In genomic region chr2:84223191-84223590, GRCh38 we compare ENCODE assay signal across 19 cellular contexts.
DNase-seq lines count a peak whose midpoint lies in the region; ATAC-seq, FAIRE-seq and TF ChIP-seq lines count a peak whose summit lies in the region.
"Had no signal": no experiment of that assay in that cellular context is flagged by ENCODE, and none has a peak within 500 bp of the region (broad histone marks: within the 10 kb centered on the region; RNA-seq: fewer than 3 reads in every experiment).

No MANE protein-coding gene starts in this region.

- FAIRE-seq in bronchial epithelial cell (lab: Jason Lieb, UNC): no peak
- no peak for FAIRE-seq in GM19239 (lab: Jason Lieb, UNC)
- FAIRE-seq: GM12878 had no signal

- H3K36me3 ChIP-seq in bronchial epithelial cell (ENCODE audit: control insufficient read depth, insufficient read depth, low read length): no peaks in the 10 kb centered on the region
- no peaks in the 10 kb centered on the region for H3K36me3 ChIP-seq in mesodermal cell (ENCODE audit: control insufficient read depth, insufficient read depth, low read length)
- H3K36me3 ChIP-seq: breast epithelium, esophagus muscularis mucosa, upper lobe of left lung had no signal

- H3K27me3 ChIP-seq in bronchial epithelial cell (ENCODE audit: control insufficient read depth, insufficient read depth, low read length): no peaks in the 10 kb centered on the region
- H3K27me3 ChIP-seq: breast epithelium, esophagus muscularis mucosa, upper lobe of left lung had no signal

- peak overlapping the region; percentile 41 for H3K27ac ChIP-seq in mesodermal cell (ENCODE audit: low read depth, low read length, severe bottlenecking)
- H3K27ac ChIP-seq: esophagus muscularis mucosa, upper lobe of left lung had no signal

- WGBS in mesodermal cell (ENCODE audit: insufficient coverage in 2 of 2), 2 experiments: no CpG with 5 or more reads among the region's 2 CpGs

- H3K9me3 ChIP-seq in mesodermal cell (ENCODE audit: control insufficient read depth, low read length): no peaks in the 10 kb centered on the region
- H3K9me3 ChIP-seq: breast epithelium, upper lobe of left lung had no signal

- H3K4me3 ChIP-seq in bronchial epithelial cell (ENCODE audit: low read depth, low read length) (no peak overlapping the region), mesodermal cell (ENCODE audit: extremely low read depth, insufficient read depth, low read length, poor library complexity, severe bottlenecking) (no peak overlapping the region)
- H3K4me3 ChIP-seq: breast epithelium, esophagus muscularis mucosa, GM12878, upper lobe of left lung had no signal

- H3K4me1 ChIP-seq in mesodermal cell (ENCODE audit: control insufficient read depth, insufficient read depth, low read length, poor library complexity, severe bottlenecking): peaks cover 13% of the 10 kb centered on the region
- H3K4me1 ChIP-seq: breast epithelium, esophagus muscularis mucosa, upper lobe of left lung had no signal

- no peak for TF ChIP-seq CTCF in bronchial epithelial cell (IDR thresholded peaks at IDR 0.05; ENCODE audit: insufficient read depth, low read length, severe bottlenecking)

- DNase-seq in COLO829 (ENCODE audit: low spot score): peak; percentile 51
- DNase-seq in NCI-H226: peak; percentile 77
- peak; percentile 15 for DNase-seq in bronchial epithelial cell (ENCODE audit: low read depth)
- no peak for DNase-seq in T-helper 9 cell
- no peak for DNase-seq in NK-92 treated with Interleukin-12 subunit alpha and Interleukin-12 subunit beta, amount 100 ng/mL, for 24 hours (lab: John Stamatoyannopoulos, UW)
- no peak for DNase-seq in GM19239 (ENCODE audit: insufficient read length, low spot score)
- DNase-seq: activated CD4-positive, alpha-beta T cell treated with anti-CD3 and anti-CD28 coated beads, Interleukin-2, amount 10 ng/mL, durations not matched to agents 7 days and 5 days; activated naive CD4-positive, alpha-beta T cell treated with anti-CD3 and anti-CD28 coated beads, Interleukin-2, amount 10 ng/mL, durations not matched to agents 7 days and 5 days; CD8-positive, alpha-beta T cell; head of caudate nucleus; NCI-H1092; NCI-H69; stimulated activated naive CD4-positive, alpha-beta T cell; upper lobe of left lung had no signal

- no peak for ATAC-seq in HG02571 (IDR thresholded peaks at IDR 0.05; ENCODE audit: unreplicated experiment)
- ATAC-seq: CD8-positive, alpha-beta T cell; GM12878 had no signal

Comparison
In these comparisons a context has a peak if more than half of its experiments do, and no peak if none do; other contexts are left out.
1. DNase-seq: peak in COLO829 (single experiment), NCI-H226 (single experiment) and bronchial epithelial cell (single experiment); none in T-helper 9 cell (single experiment), NK-92 treated with Interleukin-12 subunit alpha and Interleukin-12 subunit beta, amount 100 ng/mL, for 24 hours (single experiment) and GM19239 (single experiment).